Comparison of ENCODE assay signal across 27 cellular contexts in genomic region chr6:57329933-57330332, GRCh38.
"Had no signal": no experiment of that assay in that cellular context is flagged by ENCODE, and none has a peak within 500 bp of the region (broad histone marks: within the 10 kb centered on the region; RNA-seq: fewer than 3 reads in every experiment).

No MANE protein-coding gene starts in this region.

- DNase-seq: immature natural killer cell; kidney; left colon; left lung; lower lobe of right lung; mammary epithelial cell; mesenchymal stem cell; naive thymus-derived CD8-positive, alpha-beta T cell; nucleus accumbens; pancreas; posterior cingulate gyrus; retina; right cardiac atrium; stimulated activated CD4-positive, alpha-beta T cell treated with anti-CD3 and anti-CD28 coated beads, Interleukin-12 subunit alpha, Interleukin-12 subunit beta, amount 100 ng/mL, for 4 hours; stimulated activated CD4-positive, alpha-beta T cell treated with anti-CD3 and anti-CD28 coated beads, Interleukin-15, amount 100 ng/mL, for 24 hours; stimulated activated CD4-positive, alpha-beta T cell treated with anti-CD3 and anti-CD28 coated beads, Interleukin-2, amount 100 ng/mL, for 24 hours; stimulated activated CD4-positive, alpha-beta T cell treated with anti-CD3 and anti-CD28 coated beads, Interleukin-4, amount 100 ng/mL, for 1 hour; stimulated activated naive B cell treated with anti-CD40 and anti-IgM and Interleukin-4, amounts not matched to agents 10 μg/mL and 1 μg/mL and 100 μg/mL, for 72 hours; stimulated activated naive CD8-positive, alpha-beta T cell treated with anti-CD3 and anti-CD28 coated beads, Interleukin-15, Interleukin-2, amounts not matched to agents 100 U/mL and 50 U/mL, for 24 hours; stomach; testis; thyroid gland; transverse colon; upper lobe of left lung had no signal

- H3K4me1 ChIP-seq: left lung, lower lobe of right lung, pancreas, prostate gland, stomach, testis, thyroid gland, transverse colon, upper lobe of left lung, vagina had no signal

- H3K4me3 ChIP-seq: left lung, lower lobe of right lung, pancreas, prostate gland, skin epidermis, stomach, testis, thyroid gland, transverse colon, upper lobe of left lung, vagina had no signal

- H3K27ac ChIP-seq: left lung, lower lobe of right lung, pancreas, prostate gland, skin epidermis, stomach, testis, thyroid gland, transverse colon, upper lobe of left lung, vagina had no signal

- H3K9me3 ChIP-seq: pancreas, prostate gland, testis, thyroid gland had no signal
